Comparison of ENCODE assay signal across 1 cellular context in the genomic region with DNA sequence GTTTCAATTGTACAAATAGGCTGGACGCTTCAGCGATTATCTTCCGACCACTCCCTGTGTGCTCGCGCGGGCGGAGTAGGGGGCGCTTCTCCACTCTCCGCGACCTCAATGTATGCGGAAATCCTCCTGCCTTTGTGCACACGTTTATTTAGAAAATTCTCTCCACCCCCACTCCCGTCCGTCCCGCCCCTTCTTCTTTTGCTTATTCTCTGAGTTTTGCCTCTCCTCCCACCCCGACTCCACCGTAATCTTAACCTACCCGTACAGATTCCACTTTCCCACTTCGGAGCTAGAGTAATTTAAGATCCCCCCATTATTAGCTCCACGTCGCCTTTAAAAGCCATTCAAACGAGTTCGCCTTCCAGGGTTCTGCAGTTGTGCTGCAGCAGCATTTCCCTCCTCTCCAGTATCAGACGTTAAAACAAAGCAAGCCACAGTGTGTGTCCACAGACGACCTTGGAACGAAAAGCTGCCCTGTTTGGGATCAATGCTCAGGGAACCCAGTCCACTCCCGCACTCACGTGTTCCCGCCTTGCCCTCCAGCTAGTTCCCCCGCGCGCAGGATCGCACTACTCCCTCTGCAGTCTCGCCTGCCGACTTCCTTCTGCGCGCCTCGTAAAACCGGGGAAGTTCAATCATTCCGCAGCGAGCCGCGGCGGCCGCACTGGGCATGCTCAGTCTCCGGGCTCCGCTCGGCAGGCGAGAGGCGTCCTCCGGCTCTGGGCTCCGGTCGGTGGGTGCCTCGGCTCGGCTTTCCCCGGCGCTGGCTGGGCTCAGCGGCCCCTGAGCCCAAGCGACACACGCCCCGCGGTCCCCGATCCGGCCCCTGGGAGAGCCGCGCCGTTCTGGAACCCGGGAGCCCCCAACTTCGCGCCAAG.
TF ChIP-seq lines count a peak whose summit lies in the region.

A gene with protein sequence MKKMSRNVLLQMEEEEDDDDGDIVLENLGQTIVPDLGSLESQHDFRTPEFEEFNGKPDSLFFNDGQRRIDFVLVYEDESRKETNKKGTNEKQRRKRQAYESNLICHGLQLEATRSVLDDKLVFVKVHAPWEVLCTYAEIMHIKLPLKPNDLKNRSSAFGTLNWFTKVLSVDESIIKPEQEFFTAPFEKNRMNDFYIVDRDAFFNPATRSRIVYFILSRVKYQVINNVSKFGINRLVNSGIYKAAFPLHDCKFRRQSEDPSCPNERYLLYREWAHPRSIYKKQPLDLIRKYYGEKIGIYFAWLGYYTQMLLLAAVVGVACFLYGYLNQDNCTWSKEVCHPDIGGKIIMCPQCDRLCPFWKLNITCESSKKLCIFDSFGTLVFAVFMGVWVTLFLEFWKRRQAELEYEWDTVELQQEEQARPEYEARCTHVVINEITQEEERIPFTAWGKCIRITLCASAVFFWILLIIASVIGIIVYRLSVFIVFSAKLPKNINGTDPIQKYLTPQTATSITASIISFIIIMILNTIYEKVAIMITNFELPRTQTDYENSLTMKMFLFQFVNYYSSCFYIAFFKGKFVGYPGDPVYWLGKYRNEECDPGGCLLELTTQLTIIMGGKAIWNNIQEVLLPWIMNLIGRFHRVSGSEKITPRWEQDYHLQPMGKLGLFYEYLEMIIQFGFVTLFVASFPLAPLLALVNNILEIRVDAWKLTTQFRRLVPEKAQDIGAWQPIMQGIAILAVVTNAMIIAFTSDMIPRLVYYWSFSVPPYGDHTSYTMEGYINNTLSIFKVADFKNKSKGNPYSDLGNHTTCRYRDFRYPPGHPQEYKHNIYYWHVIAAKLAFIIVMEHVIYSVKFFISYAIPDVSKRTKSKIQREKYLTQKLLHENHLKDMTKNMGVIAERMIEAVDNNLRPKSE (plus strand): TSS at position 677 of the 878 bp plus-strand sequence. CDS start 227 bp downstream, outside the sequence.

TF ChIP-seq in K562, 482 proteins besides CTCF, POLR2A, EP300 and RAD21 (continued from another document and continues in another):
- TF ChIP-seq, protein P1, sequence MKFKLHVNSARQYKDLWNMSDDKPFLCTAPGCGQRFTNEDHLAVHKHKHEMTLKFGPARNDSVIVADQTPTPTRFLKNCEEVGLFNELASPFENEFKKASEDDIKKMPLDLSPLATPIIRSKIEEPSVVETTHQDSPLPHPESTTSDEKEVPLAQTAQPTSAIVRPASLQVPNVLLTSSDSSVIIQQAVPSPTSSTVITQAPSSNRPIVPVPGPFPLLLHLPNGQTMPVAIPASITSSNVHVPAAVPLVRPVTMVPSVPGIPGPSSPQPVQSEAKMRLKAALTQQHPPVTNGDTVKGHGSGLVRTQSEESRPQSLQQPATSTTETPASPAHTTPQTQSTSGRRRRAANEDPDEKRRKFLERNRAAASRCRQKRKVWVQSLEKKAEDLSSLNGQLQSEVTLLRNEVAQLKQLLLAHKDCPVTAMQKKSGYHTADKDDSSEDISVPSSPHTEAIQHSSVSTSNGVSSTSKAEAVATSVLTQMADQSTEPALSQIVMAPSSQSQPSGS (CRISPR knock-in tag; IDR thresholded peaks at IDR 0.05) = no peak
- no peak for TF ChIP-seq ZNF12 (CRISPR knock-in tag; IDR thresholded peaks at IDR 0.05)
- TF ChIP-seq NONO (IDR thresholded peaks at IDR 0.05; ENCODE audit: low read depth in 2 of 2, low read length in 1 of 2) = peak in 1 of 2 experiments; percentile 62; a peak in 2 of 4 replicates
- TF ChIP-seq DMBX1 (CRISPR knock-in tag; IDR thresholded peaks at IDR 0.05; ENCODE audit: borderline replicate concordance) = no peak
- TF ChIP-seq, protein P2, sequence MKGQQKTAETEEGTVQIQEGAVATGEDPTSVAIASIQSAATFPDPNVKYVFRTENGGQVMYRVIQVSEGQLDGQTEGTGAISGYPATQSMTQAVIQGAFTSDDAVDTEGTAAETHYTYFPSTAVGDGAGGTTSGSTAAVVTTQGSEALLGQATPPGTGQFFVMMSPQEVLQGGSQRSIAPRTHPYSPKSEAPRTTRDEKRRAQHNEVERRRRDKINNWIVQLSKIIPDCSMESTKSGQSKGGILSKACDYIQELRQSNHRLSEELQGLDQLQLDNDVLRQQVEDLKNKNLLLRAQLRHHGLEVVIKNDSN (CRISPR knock-in tag; IDR thresholded peaks at IDR 0.05) = peak; percentile 71
- TF ChIP-seq TFAM (CRISPR knock-in tag; conservative IDR thresholded peaks at IDR 0.05) = no peak
- TF ChIP-seq NCOA2 (IDR thresholded peaks at IDR 0.05; ENCODE audit: partially characterized antibody in 2 of 2) = no peak
- TF ChIP-seq ARNT (IDR thresholded peaks at IDR 0.05) = peak in 1 of 2 experiments; percentile 60; a peak in 3 of 4 replicates
- TF ChIP-seq TAF1 (IDR thresholded peaks at IDR 0.05; ENCODE audit: control insufficient read depth, extremely low read depth, insufficient read depth, low read length, severe bottlenecking) = peak; percentile 85
- TF ChIP-seq ZKSCAN8 (CRISPR knock-in tag; IDR thresholded peaks at IDR 0.05) = no peak
- peak; percentile 58 for TF ChIP-seq MYC (IDR thresholded peaks at IDR 0.05; ENCODE audit: low read depth, low read length)
- TF ChIP-seq MYC (CRISPR knock-in tag; IDR thresholded peaks at IDR 0.05; ENCODE audit: borderline replicate concordance, low read depth) = no peak
- no peak for TF ChIP-seq SRSF1 (IDR thresholded peaks at IDR 0.05; ENCODE audit: low read depth, low read length)
- TF ChIP-seq ZNF778 (CRISPR knock-in tag; IDR thresholded peaks at IDR 0.05) = no peak
- no peak for TF ChIP-seq HSF4 (CRISPR knock-in tag; IDR thresholded peaks at IDR 0.05; ENCODE audit: borderline replicate concordance)
- no peak for TF ChIP-seq PYGO2 (tag; IDR thresholded peaks at IDR 0.05)
- TF ChIP-seq, protein P3, sequence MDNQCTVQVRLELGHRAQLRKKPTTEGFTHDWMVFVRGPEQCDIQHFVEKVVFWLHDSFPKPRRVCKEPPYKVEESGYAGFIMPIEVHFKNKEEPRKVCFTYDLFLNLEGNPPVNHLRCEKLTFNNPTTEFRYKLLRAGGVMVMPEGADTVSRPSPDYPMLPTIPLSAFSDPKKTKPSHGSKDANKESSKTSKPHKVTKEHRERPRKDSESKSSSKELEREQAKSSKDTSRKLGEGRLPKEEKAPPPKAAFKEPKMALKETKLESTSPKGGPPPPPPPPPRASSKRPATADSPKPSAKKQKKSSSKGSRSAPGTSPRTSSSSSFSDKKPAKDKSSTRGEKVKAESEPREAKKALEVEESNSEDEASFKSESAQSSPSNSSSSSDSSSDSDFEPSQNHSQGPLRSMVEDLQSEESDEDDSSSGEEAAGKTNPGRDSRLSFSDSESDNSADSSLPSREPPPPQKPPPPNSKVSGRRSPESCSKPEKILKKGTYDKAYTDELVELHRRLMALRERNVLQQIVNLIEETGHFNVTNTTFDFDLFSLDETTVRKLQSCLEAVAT (IDR thresholded peaks at IDR 0.05) = peak in 1 of 2 experiments; percentile 67; a peak in 3 of 4 replicates
- TF ChIP-seq, protein P4, sequence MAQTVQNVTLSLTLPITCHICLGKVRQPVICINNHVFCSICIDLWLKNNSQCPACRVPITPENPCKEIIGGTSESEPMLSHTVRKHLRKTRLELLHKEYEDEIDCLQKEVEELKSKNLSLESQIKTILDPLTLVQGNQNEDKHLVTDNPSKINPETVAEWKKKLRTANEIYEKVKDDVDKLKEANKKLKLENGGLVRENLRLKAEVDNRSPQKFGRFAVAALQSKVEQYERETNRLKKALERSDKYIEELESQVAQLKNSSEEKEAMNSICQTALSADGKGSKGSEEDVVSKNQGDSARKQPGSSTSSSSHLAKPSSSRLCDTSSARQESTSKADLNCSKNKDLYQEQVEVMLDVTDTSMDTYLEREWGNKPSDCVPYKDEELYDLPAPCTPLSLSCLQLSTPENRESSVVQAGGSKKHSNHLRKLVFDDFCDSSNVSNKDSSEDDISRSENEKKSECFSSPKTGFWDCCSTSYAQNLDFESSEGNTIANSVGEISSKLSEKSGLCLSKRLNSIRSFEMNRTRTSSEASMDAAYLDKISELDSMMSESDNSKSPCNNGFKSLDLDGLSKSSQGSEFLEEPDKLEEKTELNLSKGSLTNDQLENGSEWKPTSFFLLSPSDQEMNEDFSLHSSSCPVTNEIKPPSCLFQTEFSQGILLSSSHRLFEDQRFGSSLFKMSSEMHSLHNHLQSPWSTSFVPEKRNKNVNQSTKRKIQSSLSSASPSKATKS (CRISPR knock-in tag; IDR thresholded peaks at IDR 0.05) = no peak
- TF ChIP-seq TEAD1 (CRISPR knock-in tag; IDR thresholded peaks at IDR 0.05) = 0 out of 4 replicates have a peak, but pooled peaks of 1 of the 2 experiments have one; percentile 60
- TF ChIP-seq CBFA2T3 (IDR thresholded peaks at IDR 0.05) = no peak
- no peak for TF ChIP-seq PTTG1 (tag; IDR thresholded peaks at IDR 0.05; ENCODE audit: low read depth)
- TF ChIP-seq, protein P5, sequence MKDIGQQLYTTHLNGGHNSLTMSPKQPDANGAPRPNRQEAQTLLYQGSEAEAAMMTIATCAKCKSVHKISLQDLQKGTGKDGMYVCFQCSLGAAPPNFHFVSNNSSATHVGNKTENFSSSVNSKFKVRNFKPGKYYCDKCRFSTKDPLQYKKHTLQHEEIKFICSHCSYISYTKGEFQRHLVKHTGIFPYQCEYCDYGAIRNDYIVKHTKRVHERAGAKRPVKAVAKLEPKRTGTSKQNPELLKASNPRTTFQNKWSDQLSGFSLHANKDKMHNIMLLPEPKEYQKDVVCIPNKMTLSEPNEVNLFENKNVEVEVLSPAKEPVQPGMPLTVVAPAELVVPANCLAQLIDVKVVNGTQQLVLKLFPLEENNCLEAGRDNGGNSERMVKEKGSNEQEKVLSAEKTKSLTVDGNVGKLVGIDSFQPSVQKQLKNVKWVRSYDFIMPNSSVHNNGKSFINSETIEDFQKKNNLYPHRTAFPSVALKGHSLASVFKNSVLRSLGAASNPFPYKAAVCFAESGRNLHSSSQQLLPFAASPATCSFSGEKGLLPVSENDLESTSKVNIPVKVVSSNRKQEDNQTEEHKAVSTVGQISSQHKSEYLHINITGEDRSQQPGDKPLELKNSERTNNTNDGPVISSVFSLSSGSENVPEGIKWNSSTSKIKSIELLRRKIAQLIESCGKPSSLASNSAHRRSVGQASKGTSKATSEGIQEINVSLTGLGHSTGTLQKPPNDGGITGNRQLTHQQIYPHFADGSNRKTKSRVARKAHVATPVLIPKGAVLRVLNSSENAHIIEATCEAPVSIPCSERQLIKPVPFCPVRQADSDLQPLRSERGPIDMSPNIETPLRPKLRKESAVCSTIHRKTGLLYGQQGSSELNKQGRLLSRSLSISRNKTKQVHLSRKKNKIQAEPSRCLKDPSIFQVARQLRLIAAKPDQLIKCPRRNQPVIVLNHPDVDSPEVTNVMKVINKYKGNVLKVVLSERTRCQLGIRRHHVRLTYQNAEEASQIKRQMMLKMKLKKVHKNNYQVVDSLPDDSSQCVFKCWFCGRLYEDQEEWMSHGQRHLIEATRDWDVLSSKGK (CRISPR knock-in tag; IDR thresholded peaks at IDR 0.05) = no peak
- TF ChIP-seq MCM3 (IDR thresholded peaks at IDR 0.05) = no peak
- TF ChIP-seq, protein P6, sequence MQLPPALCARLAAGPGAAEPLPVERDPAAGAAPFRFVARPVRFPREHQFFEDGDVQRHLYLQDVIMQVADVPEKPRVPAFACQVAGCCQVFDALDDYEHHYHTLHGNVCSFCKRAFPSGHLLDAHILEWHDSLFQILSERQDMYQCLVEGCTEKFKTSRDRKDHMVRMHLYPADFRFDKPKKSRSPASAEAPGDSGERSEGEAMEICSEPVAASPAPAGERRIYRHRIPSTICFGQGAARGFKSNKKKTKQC (CRISPR knock-in tag; IDR thresholded peaks at IDR 0.05) = no peak; the same call in 1 of the 2 replicates
- no peak for TF ChIP-seq NFE2L1 (tag; IDR thresholded peaks at IDR 0.05; ENCODE audit: borderline replicate concordance, low read depth)
- TF ChIP-seq, protein P7, sequence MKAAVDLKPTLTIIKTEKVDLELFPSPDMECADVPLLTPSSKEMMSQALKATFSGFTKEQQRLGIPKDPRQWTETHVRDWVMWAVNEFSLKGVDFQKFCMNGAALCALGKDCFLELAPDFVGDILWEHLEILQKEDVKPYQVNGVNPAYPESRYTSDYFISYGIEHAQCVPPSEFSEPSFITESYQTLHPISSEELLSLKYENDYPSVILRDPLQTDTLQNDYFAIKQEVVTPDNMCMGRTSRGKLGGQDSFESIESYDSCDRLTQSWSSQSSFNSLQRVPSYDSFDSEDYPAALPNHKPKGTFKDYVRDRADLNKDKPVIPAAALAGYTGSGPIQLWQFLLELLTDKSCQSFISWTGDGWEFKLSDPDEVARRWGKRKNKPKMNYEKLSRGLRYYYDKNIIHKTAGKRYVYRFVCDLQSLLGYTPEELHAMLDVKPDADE (conservative IDR thresholded peaks at IDR 0.05; ENCODE audit: control insufficient read depth, low read depth, low read length) = peak; percentile 26; the same call in 1 of the 2 replicates
- TF ChIP-seq CHCHD3 (CRISPR knock-in tag; IDR thresholded peaks at IDR 0.05) = no peak
- TF ChIP-seq, protein P8, sequence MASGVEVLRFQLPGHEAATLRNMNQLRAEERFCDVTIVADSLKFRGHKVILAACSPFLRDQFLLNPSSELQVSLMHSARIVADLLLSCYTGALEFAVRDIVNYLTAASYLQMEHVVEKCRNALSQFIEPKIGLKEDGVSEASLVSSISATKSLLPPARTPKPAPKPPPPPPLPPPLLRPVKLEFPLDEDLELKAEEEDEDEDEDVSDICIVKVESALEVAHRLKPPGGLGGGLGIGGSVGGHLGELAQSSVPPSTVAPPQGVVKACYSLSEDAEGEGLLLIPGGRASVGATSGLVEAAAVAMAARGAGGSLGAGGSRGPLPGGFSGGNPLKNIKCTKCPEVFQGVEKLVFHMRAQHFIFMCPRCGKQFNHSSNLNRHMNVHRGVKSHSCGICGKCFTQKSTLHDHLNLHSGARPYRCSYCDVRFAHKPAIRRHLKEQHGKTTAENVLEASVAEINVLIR (CRISPR knock-in tag; IDR thresholded peaks at IDR 0.05) = no peak
- peak; percentile 50 for TF ChIP-seq HDAC3 (IDR thresholded peaks at IDR 0.05; ENCODE audit: borderline replicate concordance, partially characterized antibody)
- no peak for TF ChIP-seq RBM34 (IDR thresholded peaks at IDR 0.05; ENCODE audit: borderline replicate concordance, insufficient read depth, low read length)
- TF ChIP-seq ZNF184 (CRISPR knock-in tag; IDR thresholded peaks at IDR 0.05) = no peak
- peak in 1 of 2 experiments; percentile 66; a peak in 1 of 4 replicates for TF ChIP-seq SIN3A (IDR thresholded peaks at IDR 0.05; ENCODE audit: borderline replicate concordance in 2 of 2, control insufficient read depth in 1 of 2, low read depth in 2 of 2, low read length in 2 of 2)
- TF ChIP-seq, protein P9, sequence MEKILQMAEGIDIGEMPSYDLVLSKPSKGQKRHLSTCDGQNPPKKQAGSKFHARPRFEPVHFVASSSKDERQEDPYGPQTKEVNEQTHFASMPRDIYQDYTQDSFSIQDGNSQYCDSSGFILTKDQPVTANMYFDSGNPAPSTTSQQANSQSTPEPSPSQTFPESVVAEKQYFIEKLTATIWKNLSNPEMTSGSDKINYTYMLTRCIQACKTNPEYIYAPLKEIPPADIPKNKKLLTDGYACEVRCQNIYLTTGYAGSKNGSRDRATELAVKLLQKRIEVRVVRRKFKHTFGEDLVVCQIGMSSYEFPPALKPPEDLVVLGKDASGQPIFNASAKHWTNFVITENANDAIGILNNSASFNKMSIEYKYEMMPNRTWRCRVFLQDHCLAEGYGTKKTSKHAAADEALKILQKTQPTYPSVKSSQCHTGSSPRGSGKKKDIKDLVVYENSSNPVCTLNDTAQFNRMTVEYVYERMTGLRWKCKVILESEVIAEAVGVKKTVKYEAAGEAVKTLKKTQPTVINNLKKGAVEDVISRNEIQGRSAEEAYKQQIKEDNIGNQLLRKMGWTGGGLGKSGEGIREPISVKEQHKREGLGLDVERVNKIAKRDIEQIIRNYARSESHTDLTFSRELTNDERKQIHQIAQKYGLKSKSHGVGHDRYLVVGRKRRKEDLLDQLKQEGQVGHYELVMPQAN (IDR thresholded peaks at IDR 0.05; ENCODE audit: borderline replicate concordance) = peak; percentile 47; the same call in 1 of the 2 replicates
- TF ChIP-seq, protein P10, sequence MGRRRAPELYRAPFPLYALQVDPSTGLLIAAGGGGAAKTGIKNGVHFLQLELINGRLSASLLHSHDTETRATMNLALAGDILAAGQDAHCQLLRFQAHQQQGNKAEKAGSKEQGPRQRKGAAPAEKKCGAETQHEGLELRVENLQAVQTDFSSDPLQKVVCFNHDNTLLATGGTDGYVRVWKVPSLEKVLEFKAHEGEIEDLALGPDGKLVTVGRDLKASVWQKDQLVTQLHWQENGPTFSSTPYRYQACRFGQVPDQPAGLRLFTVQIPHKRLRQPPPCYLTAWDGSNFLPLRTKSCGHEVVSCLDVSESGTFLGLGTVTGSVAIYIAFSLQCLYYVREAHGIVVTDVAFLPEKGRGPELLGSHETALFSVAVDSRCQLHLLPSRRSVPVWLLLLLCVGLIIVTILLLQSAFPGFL (CRISPR knock-in tag; IDR thresholded peaks at IDR 0.05) = no peak
